9 cellular contexts compared by ENCODE assay signal in genomic region chr2:47014564-47015051, GRCh38.
DNase-seq lines count a peak whose midpoint lies in the region; ATAC-seq and TF ChIP-seq lines count a peak whose summit lies in the region.
"Had no signal": no experiment of that assay in that cellular context is flagged by ENCODE, and none has a peak within 500 bp of the region (broad histone marks: within the 10 kb centered on the region; RNA-seq: fewer than 3 reads in every experiment).

No MANE protein-coding gene starts in this region.

- H3K27ac ChIP-seq in transverse colon, result peak overlapping the region in 3 of 4 donors; percentile 69 to 74 (median 69)

- intact Hi-C loops in transverse colon (cut with DNase I; ENCODE audit: low total_unique reads), result no loop called here

- no peak overlapping the region for H3K4me3 Mint-ChIP-seq in activated T-cell treated with anti-CD3 and anti-CD28 coated beads, Interleukin-2, amount 50 U/mL, for 72 hours
- H3K4me3 Mint-ChIP-seq in chondrocyte (ENCODE audit: unreplicated experiment) (no peak overlapping the region), naive B cell (no peak overlapping the region)

- no peak overlapping the region for H3K4me3 ChIP-seq in transverse colon

- no peaks in the 10 kb centered on the region for H3K9me3 ChIP-seq in transverse colon

- H3K9me3 Mint-ChIP-seq in activated T-cell treated with anti-CD3 and anti-CD28 coated beads, Interleukin-2, amount 50 U/mL, for 72 hours, result no peaks in the 10 kb centered on the region
- H3K9me3 Mint-ChIP-seq in chondrocyte (ENCODE audit: low read depth), result no peaks in the 10 kb centered on the region
- no peaks in the 10 kb centered on the region for H3K9me3 Mint-ChIP-seq in naive B cell

- TF ChIP-seq EP300 in transverse colon (IDR thresholded peaks at IDR 0.05; ENCODE audit: low read depth), result no peak

- TF ChIP-seq CTCF in chondrocyte (IDR thresholded peaks at IDR 0.05) (no peak), transverse colon (IDR thresholded peaks at IDR 0.05) (no peak)

- H3K4me1 ChIP-seq in transverse colon, result peaks cover 0 to 21% (median 16%) of the 10 kb centered on the region in 4 donors

- no peak for TF ChIP-seq POLR2A in transverse colon (IDR thresholded peaks at IDR 0.05)

- no peak for ATAC-seq in activated T-cell treated with anti-CD3 and anti-CD28 coated beads, Interleukin-2, amount 50 U/mL, for 72 hours (replicated peaks in 1 of 2)
- ATAC-seq in naive B cell (ENCODE audit: low read depth in 2 of 2), result no peak

- peak overlapping the region; percentile 4 for H3K27ac Mint-ChIP-seq in activated T-cell treated with anti-CD3 and anti-CD28 coated beads, Interleukin-2, amount 50 U/mL, for 72 hours
- peak overlapping the region; percentile 8 for H3K27ac Mint-ChIP-seq in chondrocyte (ENCODE audit: unreplicated experiment)
- H3K27ac Mint-ChIP-seq in naive B cell, result peak overlapping the region in 4 of 6 donors; percentile 16 to 80 (median 57)

- no peak for DNase-seq in activated T-cell treated with anti-CD3 and anti-CD28 coated beads, Interleukin-2, amount 50 U/mL, for 72 hours
- no peak for DNase-seq in activated T-cell treated with anti-CD3 and anti-CD28 coated beads, Interleukin-2, amount 50 U/mL, for 48 hours
- DNase-seq in chondrocyte (ENCODE audit: low spot score) (no peak), naive B cell (no peak), transverse colon (no peak), NCI-H748 treated with DMSO at 0.1 percent for 48 hours (lab: John Stamatoyannopoulos, UW) (no peak), ureter (ENCODE audit: low spot score) (no peak), mesenteric fat pad (ENCODE audit: low spot score) (no peak)
- DNase-seq: OCI-M1 had no signal

- no peaks in the 10 kb centered on the region for H3K27me3 ChIP-seq in transverse colon

- no peaks in the 10 kb centered on the region for H3K4me1 Mint-ChIP-seq in activated T-cell treated with anti-CD3 and anti-CD28 coated beads, Interleukin-2, amount 50 U/mL, for 72 hours (ENCODE audit: low read depth)
- H3K4me1 Mint-ChIP-seq in chondrocyte (ENCODE audit: low read depth) (peaks cover 27% of the 10 kb centered on the region), naive B cell (peaks cover 10 to 20% (median 17%) of the 10 kb centered on the region in 3 donors)

- peaks cover 0 to 10% (median 0%) of the 10 kb centered on the region in 4 donors for H3K36me3 ChIP-seq in transverse colon

- 84% methylated on average over 11 of the region's 11 CpGs; no CpG with 5 or more reads in 1 of the 2 donors for WGBS in transverse colon (ENCODE audit: low coverage in 1 of 2), 2 donors

- in situ Hi-C loops in transverse colon (cut with MboI; ENCODE audit: low pct_ligation_motif_present in 1 of 4, low pct_unique_long_range_greater_than_20kb in 1 of 4, low sequenced_read_pairs in 3 of 4), result loop anchor here in 1 of 4 donors (25.0 kb wide), 1 partner anchor 148 kb away; the partner anchor contains the start of gene STPG4

- H3K27me3 Mint-ChIP-seq in activated T-cell treated with anti-CD3 and anti-CD28 coated beads, Interleukin-2, amount 50 U/mL, for 72 hours (ENCODE audit: low read depth), result no peaks in the 10 kb centered on the region
- H3K27me3 Mint-ChIP-seq in chondrocyte (ENCODE audit: low read depth) (no peaks in the 10 kb centered on the region), naive B cell (no peaks in the 10 kb centered on the region)

- peaks cover 3 to 29% of the 10 kb centered on the region in 2 donors for H3K36me3 Mint-ChIP-seq in activated T-cell treated with anti-CD3 and anti-CD28 coated beads, Interleukin-2, amount 50 U/mL, for 72 hours (ENCODE audit: insufficient read depth in 2 of 2)
- H3K36me3 Mint-ChIP-seq in chondrocyte (ENCODE audit: low read depth) (peaks cover 24% of the 10 kb centered on the region), naive B cell (peaks cover 25 to 41% of the 10 kb centered on the region in 2 donors)

Comparison
In these comparisons a context has a peak if more than half of its experiments do, and no peak if none do; other contexts are left out.
1. H3K27ac Mint-ChIP-seq: peak in every context shown above with its lines; median percentile 57 in naive B cell; 8 in chondrocyte; 4 in activated T-cell treated with anti-CD3 and anti-CD28 coated beads, Interleukin-2, amount 50 U/mL, for 72 hours.